Comparison of ENCODE assay signal across 20 cellular contexts in genomic region chr12:30514666-30515065, GRCh38.
"Had no signal": no experiment of that assay in that cellular context is flagged by ENCODE, and none has a peak within 500 bp of the region (broad histone marks: within the 10 kb centered on the region; RNA-seq: fewer than 3 reads in every experiment).

No MANE protein-coding gene starts in this region.

- H3K27ac ChIP-seq: left lung, lower lobe of right lung, pancreas, prostate gland, skin epidermis, suprapubic skin, thoracic aorta, tibial artery, upper lobe of right lung had no signal

- H3K36me3 ChIP-seq: left lung, lower lobe of right lung, pancreas, prostate gland, suprapubic skin, thoracic aorta, tibial artery, upper lobe of right lung had no signal

- H3K4me1 ChIP-seq: left lung, lower lobe of right lung, prostate gland, tibial artery, upper lobe of right lung had no signal

- H3K4me3 ChIP-seq: left lung, lower lobe of right lung, mucosa of descending colon, pancreas, prostate gland, skin epidermis, suprapubic skin, thoracic aorta, tibial artery, upper lobe of right lung had no signal

- DNase-seq: hippocampal formation; kidney; left colon; left lung; lower lobe of right lung; mucosa of descending colon; naive thymus-derived CD4-positive, alpha-beta T cell; pancreas; posterior cingulate gyrus; right cardiac atrium; stimulated activated CD4-positive, alpha-beta T cell treated with anti-CD3 and anti-CD28 coated beads, Interleukin-4, amount 100 ng/mL, for 24 hours; stimulated activated naive CD4-positive, alpha-beta T cell; tibial artery; trophoblast cell; upper lobe of right lung had no signal

- H3K27me3 ChIP-seq: left lung, pancreas, suprapubic skin, tibial artery, upper lobe of right lung had no signal

- H3K9me3 ChIP-seq: left lung, lower lobe of right lung, mucosa of descending colon, pancreas, prostate gland, suprapubic skin, thoracic aorta, tibial artery, upper lobe of right lung had no signal

- FAIRE-seq: kidney, pancreas, urothelium cell line had no signal
